ENCODE assay signal across 10 cellular contexts in the genomic region with DNA sequence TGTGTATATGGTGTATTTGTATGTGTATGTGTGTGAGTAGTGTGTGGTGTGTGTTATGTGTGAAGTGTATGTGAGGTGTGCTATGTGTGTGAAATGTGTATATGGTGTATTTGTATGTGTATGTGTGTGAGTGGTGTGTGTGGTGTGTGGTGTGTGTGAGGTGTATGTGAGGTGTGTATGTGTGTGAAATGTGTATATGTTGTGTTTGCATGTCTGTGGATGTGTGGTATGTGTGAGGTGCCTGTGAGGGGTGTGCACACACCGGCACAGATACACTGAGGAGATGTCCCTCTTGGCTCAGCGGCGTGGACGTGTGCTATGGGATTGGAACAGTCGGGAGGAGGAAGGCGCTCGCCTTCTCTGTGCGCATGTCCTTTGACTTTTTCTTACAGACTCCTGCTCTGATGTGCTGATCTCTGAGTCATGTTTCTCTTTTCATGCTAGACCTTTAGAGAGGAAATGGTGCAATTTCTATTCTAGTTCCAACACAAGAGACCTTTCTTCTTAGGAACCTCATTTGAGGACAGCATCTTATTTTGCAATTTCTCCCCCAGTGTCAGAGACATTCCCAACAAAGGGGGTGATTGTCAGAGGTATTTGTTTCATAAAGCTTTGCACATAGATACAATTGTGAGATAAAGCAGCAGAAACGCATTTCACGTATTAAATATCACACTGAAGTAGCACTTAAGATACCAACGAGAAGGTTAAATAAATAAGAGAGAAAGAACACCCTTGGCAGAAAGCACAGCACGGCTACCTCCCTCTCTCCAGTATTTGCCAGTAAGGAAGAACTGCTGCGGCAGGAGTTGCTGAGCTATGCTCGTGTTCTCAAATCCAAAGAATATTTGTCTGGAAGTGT. TPM values are rescaled to one million over a fixed set of nuclear protein-coding genes. Genes with fewer than 3 reads are reported as not detected.
A peak's percentile ranks its signal among the peaks of the same experiment; 100 is the strongest.
DNase-seq lines count a peak whose midpoint lies in the region; ATAC-seq and TF ChIP-seq lines count a peak whose summit lies in the region.
"Had no signal": no experiment of that assay in that cellular context is flagged by ENCODE, and none has a peak within 500 bp of the region (broad histone marks: within the 10 kb centered on the region; RNA-seq: fewer than 3 reads in every experiment).

No MANE protein-coding gene starts in this region.

- peaks cover 2% of the 10 kb centered on the region for H3K9me3 Mint-ChIP-seq in Calu3 (ENCODE audit: low read depth, unreplicated experiment)
- no peaks in the 10 kb centered on the region for H3K9me3 Mint-ChIP-seq in stimulated activated effector memory CD8-positive, alpha-beta T cell treated with anti-CD3 and anti-CD28 coated beads, Interleukin-12 subunit alpha, Interleukin-12 subunit beta, amount 100 ng/mL, for 72 hours
- no peaks in the 10 kb centered on the region; a peak in 1 of 5 replicates for H3K9me3 Mint-ChIP-seq in H9

- no peaks in the 10 kb centered on the region for H3K36me3 ChIP-seq in spleen
- H3K36me3 ChIP-seq: tibial artery had no signal

- H3K4me3 Mint-ChIP-seq in Calu3 (ENCODE audit: low read depth, unreplicated experiment) (no peak overlapping the region), T-helper 17 cell (no peak overlapping the region), H9 (no peak overlapping the region)
- no peak overlapping the region for H3K4me3 Mint-ChIP-seq in stimulated activated effector memory CD8-positive, alpha-beta T cell treated with anti-CD3 and anti-CD28 coated beads, Interleukin-12 subunit alpha, Interleukin-12 subunit beta, amount 100 ng/mL, for 72 hours

- no peak overlapping the region for H4K8ac ChIP-seq in H9 (replicated peaks; ENCODE audit: insufficient read length, low read depth, low read length)

- peaks cover 5% of the 10 kb centered on the region for H3K4me1 Mint-ChIP-seq in Calu3 (ENCODE audit: low read depth, unreplicated experiment)
- H3K4me1 Mint-ChIP-seq in T-helper 17 cell: no peaks in the 10 kb centered on the region
- no peaks in the 10 kb centered on the region for H3K4me1 Mint-ChIP-seq in stimulated activated effector memory CD8-positive, alpha-beta T cell treated with anti-CD3 and anti-CD28 coated beads, Interleukin-12 subunit alpha, Interleukin-12 subunit beta, amount 100 ng/mL, for 72 hours
- H3K4me1 Mint-ChIP-seq in H9: no peaks in the 10 kb centered on the region

- H3K27me3 ChIP-seq in H9 (ENCODE audit: insufficient read depth, low read length) (no peaks in the 10 kb centered on the region; the same call in 1 of the 2 replicates), spleen (replicated peaks in 1 of 7) (peaks cover 0 to 21% (median 0%) of the 10 kb centered on the region in 7 donors)

- no peak overlapping the region for H2BK20ac ChIP-seq in H9 (ENCODE audit: low read depth, low read length, poor library complexity, severe bottlenecking)

- no peak overlapping the region for H3K23ac ChIP-seq in H9 (ENCODE audit: insufficient read length, low read depth, low read length)

- H2BK5ac ChIP-seq in H9 (ENCODE audit: insufficient read length, low read length): no peak overlapping the region

- no peak overlapping the region for H3K9ac ChIP-seq in H9 (ENCODE audit: extremely low read depth, insufficient read length, low read length)
- H3K9ac ChIP-seq: KMS-11 had no signal

- H3K27ac ChIP-seq in H9 (ENCODE audit: insufficient read length, low read depth, low read length) (no peak overlapping the region), spleen (no peak overlapping the region)
- H3K27ac ChIP-seq: KMS-11, tibial artery had no signal

- no peak overlapping the region for H3K4ac ChIP-seq in H9 (ENCODE audit: low read depth, low read length)

- H2BK120ac ChIP-seq in H9 (ENCODE audit: low read depth, low read length, poor library complexity, severe bottlenecking): no peak overlapping the region

- no peaks in the 10 kb centered on the region for H3K79me1 ChIP-seq in H9 (ENCODE audit: insufficient read depth, low read depth, low read length, poor library complexity, severe bottlenecking)

- no peak overlapping the region for H2BK15ac ChIP-seq in H9 (ENCODE audit: low read depth, low read length)

- no peaks in the 10 kb centered on the region for H3K36me3 Mint-ChIP-seq in Calu3 (ENCODE audit: insufficient read depth, unreplicated experiment)
- no peaks in the 10 kb centered on the region for H3K36me3 Mint-ChIP-seq in T-helper 17 cell (ENCODE audit: low read depth)
- no peaks in the 10 kb centered on the region for H3K36me3 Mint-ChIP-seq in stimulated activated effector memory CD8-positive, alpha-beta T cell treated with anti-CD3 and anti-CD28 coated beads, Interleukin-12 subunit alpha, Interleukin-12 subunit beta, amount 100 ng/mL, for 72 hours
- no peaks in the 10 kb centered on the region for H3K36me3 Mint-ChIP-seq in H9 (ENCODE audit: insufficient read depth in 1 of 3, low read depth in 3 of 3)

- H3T11ph ChIP-seq in H9 (ENCODE audit: low read length): no peak overlapping the region

- no peak overlapping the region for H2BK12ac ChIP-seq in H9 (ENCODE audit: insufficient read length, low read depth, low read length)

- H3K9me3 ChIP-seq in T-helper 17 cell (ENCODE audit: control insufficient read depth, low read length, poor library complexity, severe bottlenecking) (no peaks in the 10 kb centered on the region), H9 (ENCODE audit: control insufficient read depth, low read depth, low read length) (no peaks in the 10 kb centered on the region), spleen (no peaks in the 10 kb centered on the region)
- H3K9me3 ChIP-seq: tibial artery had no signal

- H3K79me2 ChIP-seq in H9 (ENCODE audit: insufficient read depth, low read length): no peaks in the 10 kb centered on the region

- no peak overlapping the region for H2AK5ac ChIP-seq in H9 (ENCODE audit: insufficient read length, low read length)

- no peak for TF ChIP-seq POLR2A in spleen (IDR thresholded peaks at IDR 0.05)

- no peak overlapping the region for H4K91ac ChIP-seq in H9 (ENCODE audit: insufficient read length, low read depth, low read length)

- no peaks in the 10 kb centered on the region for H4K20me1 ChIP-seq in H9 (ENCODE audit: control insufficient read depth, insufficient read depth, insufficient read length)

- H2AFZ ChIP-seq in H9 (ENCODE audit: low read length): no peak overlapping the region

- H3K56ac ChIP-seq in H9 (ENCODE audit: insufficient read length, low read depth, low read length): no peak overlapping the region

- no peaks in the 10 kb centered on the region for H3K27me3 Mint-ChIP-seq in Calu3 (ENCODE audit: unreplicated experiment)
- peaks cover 36% of the 10 kb centered on the region for H3K27me3 Mint-ChIP-seq in T-helper 17 cell
- no peaks in the 10 kb centered on the region for H3K27me3 Mint-ChIP-seq in H9 (ENCODE audit: low read depth)

- WGBS in H9 (ENCODE audit: extremely low coverage, insufficient read length, low lambda C conversion rate): no CpG with 5 or more reads among the region's 14 CpGs
- 40 to 66% (median 51%) methylated on average over 14 of the region's 14 CpGs for WGBS in spleen, 5 donors

- no peaks in the 10 kb centered on the region for H3K4me1 ChIP-seq in H9 (ENCODE audit: insufficient read depth, low read length)
- peaks cover 0 to 8% (median 0%) of the 10 kb centered on the region in 6 donors for H3K4me1 ChIP-seq in spleen

- H3K14ac ChIP-seq in H9 (ENCODE audit: insufficient read depth, low read length): no peak overlapping the region

- in situ Hi-C loops in G401 (cut with HindIII; ENCODE audit: low sequenced_read_pairs): no loop called here

- H3K4me2 ChIP-seq in H9 (ENCODE audit: insufficient read depth, insufficient read length, low read length): no peak overlapping the region
- H3K4me2 ChIP-seq: KMS-11 had no signal

- TSS peak; percentile 97 for BruUV-seq in Calu3 (replicated peaks; lab: Mats Ljungman, UMichigan)

- TF ChIP-seq CTCF in Calu3 (IDR thresholded peaks at IDR 0.05; ENCODE audit: unreplicated experiment) (no peak), H9 (conservative IDR thresholded peaks at IDR 0.05) (no peak), spleen (IDR thresholded peaks at IDR 0.05 in 8 of 11, conservative IDR thresholded peaks at IDR 0.05 in 3 of 11) (no peak)

- no peak overlapping the region for H3K18ac ChIP-seq in H9 (ENCODE audit: insufficient read length, low read depth, low read length)

- no peak overlapping the region for H3K27ac Mint-ChIP-seq in Calu3 (ENCODE audit: unreplicated experiment)
- no peak overlapping the region for H3K27ac Mint-ChIP-seq in T-helper 17 cell
- H3K27ac Mint-ChIP-seq in stimulated activated effector memory CD8-positive, alpha-beta T cell treated with anti-CD3 and anti-CD28 coated beads, Interleukin-12 subunit alpha, Interleukin-12 subunit beta, amount 100 ng/mL, for 72 hours: no peak overlapping the region
- no peak overlapping the region for H3K27ac Mint-ChIP-seq in H9

- CTCF ChIA-PET in Calu3 (lab: Charles Lee): interaction anchor here (0.6 kb wide), 1 partner anchor 715 kb away, joined by 5 read pairs; no protein-coding TSS in a partner anchor

- ATAC-seq in T-helper 17 cell (peak; percentile 23), Right ventricle myocardium superior (ENCODE audit: poor library complexity) (peak; percentile 89)
- peak; percentile 48 for ATAC-seq in stimulated activated effector memory CD8-positive, alpha-beta T cell treated with anti-CD3 and anti-CD28 coated beads, Interleukin-12 subunit alpha, Interleukin-12 subunit beta, amount 100 ng/mL, for 72 hours

- intact Hi-C loops in Calu3 (cut with micrococcal nuclease; ENCODE audit: unreplicated experiment): loop anchor here (2.0 kb wide), 1 partner anchor 88 kb away; no protein-coding TSS in a partner anchor
- intact Hi-C loops in Right ventricle myocardium superior (cut with DNase I): no loop called here
- intact Hi-C loops in spleen (cut with DNase I; ENCODE audit: low total_unique reads): no loop called here

- no peak overlapping the region for H4K5ac ChIP-seq in H9 (ENCODE audit: insufficient read length, low read depth, low read length)

- no peak overlapping the region for H3K4me3 ChIP-seq in spleen
- H3K4me3 ChIP-seq: tibial artery had no signal

- no peaks in the 10 kb centered on the region for H3K23me2 ChIP-seq in H9 (ENCODE audit: insufficient read length, low read depth, low read length, poor library complexity, severe bottlenecking)

- DNase-seq in Calu3 (peak; percentile 58), Kasumi-1 (lab: John Stamatoyannopoulos, UW) (peak; percentile 57 to 60), T-helper 17 cell (no peak), Right ventricle myocardium superior (peak; percentile 76), H9 (no peak), G401 (ENCODE audit: low spot score) (no peak), spleen (no peak)
- no peak for DNase-seq in stimulated activated effector memory CD8-positive, alpha-beta T cell treated with anti-CD3 and anti-CD28 coated beads, Interleukin-12 subunit alpha, Interleukin-12 subunit beta, amount 100 ng/mL, for 72 hours (ENCODE audit: low spot score in 2 of 2)

RNA-seq across cellular contexts. Expression of a gene that starts 11.3 kb away (rescaled TPM):
- 24.3 and 38.3 TPM in 2 replicates for total RNA-seq in Calu3 (2022)
- total RNA-seq in T-helper 17 cell: under 1 TPM; 0.16 to 0.17 TPM
- total RNA-seq in Right ventricle myocardium superior: 30.2 TPM
- 2.5 and 2.7 TPM in 2 replicates for total RNA-seq in H9 (2021)
- not detected in 2 replicates for total RNA-seq in G401 (2014; rRNA removed; shearing (Covaris generic))
- total RNA-seq in spleen: 10 to 100 TPM in 1 of 7 donors, 1 to 10 TPM in 6; 2.2 to 12.2 (median 5.6) TPM
- polyA plus RNA-seq in spleen: 1 to 10 TPM; 1.0 to 1.9 (median 1.6) TPM

Comparison
In these comparisons a context has a peak if more than half of its experiments do, and no peak if none do; other contexts are left out.
1. DNase-seq: peak in Calu3 (single experiment), Kasumi-1 (2 of 2) and Right ventricle myocardium superior (single experiment); none in T-helper 17 cell (0 of 3), stimulated activated effector memory CD8-positive, alpha-beta T cell treated with anti-CD3 and anti-CD28 coated beads, Interleukin-12 subunit alpha, Interleukin-12 subunit beta, amount 100 ng/mL, for 72 hours (0 of 2), H9 (single experiment), G401 (single experiment) and spleen (single experiment).
2. ATAC-seq: peak in every context shown above with its lines; median percentile 89 in Right ventricle myocardium superior; 48 in stimulated activated effector memory CD8-positive, alpha-beta T cell treated with anti-CD3 and anti-CD28 coated beads, Interleukin-12 subunit alpha, Interleukin-12 subunit beta, amount 100 ng/mL, for 72 hours; 23 in T-helper 17 cell.